In the genomic region with DNA sequence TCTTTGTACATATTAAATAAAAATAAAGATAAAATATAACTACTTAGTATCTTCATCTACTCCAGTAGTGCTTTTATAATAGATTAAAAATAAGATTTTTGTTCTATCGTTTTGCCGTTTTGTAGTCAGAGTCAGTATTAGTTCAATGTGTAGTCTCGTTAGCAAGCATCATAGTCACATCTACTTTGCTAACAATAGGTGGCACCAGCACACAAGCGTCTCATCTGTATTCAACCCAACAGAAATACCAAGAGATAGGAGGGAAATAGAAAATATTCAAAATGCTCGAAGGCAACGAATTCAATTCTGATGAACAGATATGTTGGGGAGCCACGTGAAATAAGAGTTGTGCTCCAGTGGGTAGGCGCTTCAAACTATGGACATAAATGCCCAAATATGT, we compare ENCODE assay signal across 7 cellular contexts. TPM values are rescaled to one million over a fixed set of nuclear protein-coding genes. Genes with fewer than 3 reads are reported as not detected.
DNase-seq lines count a peak whose midpoint lies in the region; ATAC-seq and TF ChIP-seq lines count a peak whose summit lies in the region.

No MANE protein-coding gene starts in this region.

- no peaks in the 10 kb centered on the region for H3K9me3 Mint-ChIP-seq in type B pancreatic cell
- H3K9me3 Mint-ChIP-seq in activated T-helper 2 cell treated with anti-CD3 and anti-CD28 coated beads, Interferon-gamma antibody, Interleukin-2, Interleukin-4, amounts not matched to agents 10 μg/mL and 5 μg/mL and 100 μg/mL, durations not matched to agents 14 hours and 24 hours and 36 hours = no peaks in the 10 kb centered on the region

- no peak overlapping the region for H2AFZ ChIP-seq in fibroblast of lung (ENCODE audit: low read length)

- H3K27ac Mint-ChIP-seq in type B pancreatic cell = no peak overlapping the region
- H3K27ac Mint-ChIP-seq in activated T-helper 2 cell treated with anti-CD3 and anti-CD28 coated beads, Interferon-gamma antibody, Interleukin-2, Interleukin-4, amounts not matched to agents 10 μg/mL and 5 μg/mL and 100 μg/mL, durations not matched to agents 14 hours and 24 hours and 36 hours = no peak overlapping the region

- H4K20me1 ChIP-seq in fibroblast of lung (ENCODE audit: control insufficient read depth, extremely low read depth, insufficient read depth, low read length) = no peaks in the 10 kb centered on the region

- no peaks in the 10 kb centered on the region for H3K36me3 Mint-ChIP-seq in type B pancreatic cell
- H3K36me3 Mint-ChIP-seq in activated T-helper 2 cell treated with anti-CD3 and anti-CD28 coated beads, Interferon-gamma antibody, Interleukin-2, Interleukin-4, amounts not matched to agents 10 μg/mL and 5 μg/mL and 100 μg/mL, durations not matched to agents 14 hours and 24 hours and 36 hours (ENCODE audit: low read depth) = no peaks in the 10 kb centered on the region

- H3K4me3 Mint-ChIP-seq in type B pancreatic cell = no peak overlapping the region
- H3K4me3 Mint-ChIP-seq in activated T-helper 2 cell treated with anti-CD3 and anti-CD28 coated beads, Interferon-gamma antibody, Interleukin-2, Interleukin-4, amounts not matched to agents 10 μg/mL and 5 μg/mL and 100 μg/mL, durations not matched to agents 14 hours and 24 hours and 36 hours (ENCODE audit: low read depth) = no peak overlapping the region

- no peak overlapping the region for H3K9ac ChIP-seq in fibroblast of lung (ENCODE audit: insufficient read depth, low read length)

- ATAC-seq in HG03442 (IDR thresholded peaks at IDR 0.05; ENCODE audit: unreplicated experiment) = peak; percentile 59
- ATAC-seq in GM19397 (IDR thresholded peaks at IDR 0.05; ENCODE audit: unreplicated experiment) = no peak

- H3K27me3 Mint-ChIP-seq in type B pancreatic cell = no peaks in the 10 kb centered on the region
- H3K27me3 Mint-ChIP-seq in activated T-helper 2 cell treated with anti-CD3 and anti-CD28 coated beads, Interferon-gamma antibody, Interleukin-2, Interleukin-4, amounts not matched to agents 10 μg/mL and 5 μg/mL and 100 μg/mL, durations not matched to agents 14 hours and 24 hours and 36 hours (ENCODE audit: low read depth) = peaks cover 12% of the 10 kb centered on the region

- no peak overlapping the region for H3K4me2 ChIP-seq in fibroblast of lung (ENCODE audit: extremely low read depth, insufficient read depth, low read length)

- DNase-seq in ELR (ENCODE audit: low read depth) = peak; percentile 68
- peak; percentile 68 for DNase-seq in OCI-M1 (lab: John Stamatoyannopoulos, UW)
- peak; percentile 26 to 51 for DNase-seq in fibroblast of lung (ENCODE audit: low read depth in 2 of 2)
- no peak for DNase-seq in type B pancreatic cell (ENCODE audit: extremely low spot score, unreplicated experiment)
- DNase-seq in activated T-helper 2 cell treated with anti-CD3 and anti-CD28 coated beads, Interferon-gamma antibody, Interleukin-2, Interleukin-4, amounts not matched to agents 10 μg/mL and 5 μg/mL and 100 μg/mL, durations not matched to agents 14 hours and 24 hours and 36 hours (ENCODE audit: low spot score) = no peak

- no peaks in the 10 kb centered on the region for H3K36me3 ChIP-seq in fibroblast of lung (ENCODE audit: control insufficient read depth, insufficient read depth, low read length)

- H3K4me1 ChIP-seq in fibroblast of lung (ENCODE audit: control insufficient read depth, extremely low read depth, insufficient read depth, low read length) = no peaks in the 10 kb centered on the region

- H3K79me2 ChIP-seq in fibroblast of lung (ENCODE audit: control insufficient read depth, insufficient read depth, low read length) = no peaks in the 10 kb centered on the region

- peak; percentile 49 to 52 for TF ChIP-seq CTCF in fibroblast of lung (conservative IDR thresholded peaks at IDR 0.05 in 1 of 2, IDR thresholded peaks at IDR 0.05 in 1 of 2; ENCODE audit: low read depth in 1 of 2, low read length in 2 of 2)
- peak; percentile 59 for TF ChIP-seq CTCF in type B pancreatic cell (conservative IDR thresholded peaks at IDR 0.05)

- peaks cover 5% of the 10 kb centered on the region for H3K27me3 ChIP-seq in fibroblast of lung (ENCODE audit: control insufficient read depth, insufficient read depth, low read length)

- no peak overlapping the region for H3K27ac ChIP-seq in fibroblast of lung (ENCODE audit: insufficient read depth, low read length)

- H3K4me1 Mint-ChIP-seq in type B pancreatic cell (ENCODE audit: unreplicated experiment) = no peaks in the 10 kb centered on the region
- H3K4me1 Mint-ChIP-seq in activated T-helper 2 cell treated with anti-CD3 and anti-CD28 coated beads, Interferon-gamma antibody, Interleukin-2, Interleukin-4, amounts not matched to agents 10 μg/mL and 5 μg/mL and 100 μg/mL, durations not matched to agents 14 hours and 24 hours and 36 hours (ENCODE audit: low read depth) = peaks cover 5% of the 10 kb centered on the region

- intact Hi-C loops in activated T-helper 2 cell treated with anti-CD3 and anti-CD28 coated beads, Interferon-gamma antibody, Interleukin-2, Interleukin-4, amounts not matched to agents 10 μg/mL and 5 μg/mL and 100 μg/mL, durations not matched to agents 14 hours and 24 hours and 36 hours (cut with micrococcal nuclease) = no loop called here

- no peaks in the 10 kb centered on the region for H3K9me3 ChIP-seq in fibroblast of lung (ENCODE audit: control insufficient read depth, insufficient read depth, low read depth, low read length)

- H3K4me3 ChIP-seq in fibroblast of lung (replicated peaks in 1 of 4; ENCODE audit: control extremely low read depth in 1 of 4, insufficient read depth in 1 of 4, low read depth in 3 of 4, low read length in 4 of 4) = no peak overlapping the region

RNA-seq across cellular contexts. Expression of a gene that starts 21.4 kb away (rescaled TPM):
- total RNA-seq in fibroblast of lung (39.8 and 43.9 TPM in 2 replicates), type B pancreatic cell (ENCODE audit: low replicate concordance) (31.5 and 35.7 TPM in 2 replicates)
- 34.5 and 43.3 TPM in 2 replicates for polyA plus RNA-seq in fibroblast of lung
- 31.5 and 32.7 TPM in 2 replicates for polyA plus RNA-seq in fibroblast of lung (2012)
- polyA minus RNA-seq in fibroblast of lung (ENCODE audit: low replicate concordance) = 1.2 and 1.6 TPM in 2 replicates
- 36.6 and 38.8 TPM in 2 replicates for total RNA-seq in activated T-helper 2 cell treated with anti-CD3 and anti-CD28 coated beads, Interferon-gamma antibody, Interleukin-2, Interleukin-4, amounts not matched to agents 10 μg/mL and 5 μg/mL and 100 μg/mL, durations not matched to agents 14 hours and 24 hours and 36 hours

RNA-seq across cellular contexts. Expression of a gene that starts 45.5 kb away (rescaled TPM):
- 0.33 and 0.77 TPM in 2 replicates for total RNA-seq in fibroblast of lung
- polyA plus RNA-seq in fibroblast of lung = 0.06 and 0.07 TPM in 2 replicates
- 0.06 and 0.08 TPM in 2 replicates for polyA plus RNA-seq in fibroblast of lung (2012)
- not detected in 2 replicates for polyA minus RNA-seq in fibroblast of lung (ENCODE audit: low replicate concordance)
- 7.6 and 10.4 TPM in 2 replicates for total RNA-seq in type B pancreatic cell (ENCODE audit: low replicate concordance)
- 0.39 and 0.60 TPM in 2 replicates for total RNA-seq in activated T-helper 2 cell treated with anti-CD3 and anti-CD28 coated beads, Interferon-gamma antibody, Interleukin-2, Interleukin-4, amounts not matched to agents 10 μg/mL and 5 μg/mL and 100 μg/mL, durations not matched to agents 14 hours and 24 hours and 36 hours

Comparison
In these comparisons a context has a peak if more than half of its experiments do, and no peak if none do; other contexts are left out.
1. DNase-seq: peak in ELR (single experiment), OCI-M1 (single experiment) and fibroblast of lung (2 of 2); none in type B pancreatic cell (single experiment) and activated T-helper 2 cell treated with anti-CD3 and anti-CD28 coated beads, Interferon-gamma antibody, Interleukin-2, Interleukin-4, amounts not matched to agents 10 μg/mL and 5 μg/mL and 100 μg/mL, durations not matched to agents 14 hours and 24 hours and 36 hours (single experiment).